ENCODE assay signal across 11 cellular contexts in genomic region chr4:164876680-164877324, GRCh38. TPM values are rescaled to one million over a fixed set of nuclear protein-coding genes. Genes with fewer than 3 reads are reported as not detected.
DNase-seq lines count a peak whose midpoint lies in the region; ATAC-seq and TF ChIP-seq lines count a peak whose summit lies in the region.
"Had no signal": no experiment of that assay in that cellular context is flagged by ENCODE, and none has a peak within 500 bp of the region (broad histone marks: within the 10 kb centered on the region; RNA-seq: fewer than 3 reads in every experiment).

APELA (plus strand) TSS chr4:164877178; CDS start chr4:164877332, 154 bp downstream.

- TF ChIP-seq EP300 in stomach (IDR thresholded peaks at IDR 0.05): no peak

- H3K4me1 ChIP-seq in ES-I3 (ENCODE audit: insufficient read depth, low read length): peaks cover 25% of the 10 kb centered on the region
- H3K4me1 ChIP-seq in stomach: peaks cover 0 to 6% (median 1%) of the 10 kb centered on the region in 4 donors

- H3K27me3 ChIP-seq in stomach: no peaks in the 10 kb centered on the region

- peak within 1 kb of the TSS; percentile 84 for H3K9ac ChIP-seq in ES-I3 (ENCODE audit: low read depth, low read length)

- WGBS in stomach, 5 donors: 15 to 23% (median 19%) methylated on average over 7 of the region's 7 CpGs

- H3K36me3 ChIP-seq in ES-I3 (ENCODE audit: insufficient read depth, low read length) (peaks cover 5% of the 10 kb centered on the region), stomach (no peaks in the 10 kb centered on the region)

- TF ChIP-seq CTCF in stomach (IDR thresholded peaks at IDR 0.05): no peak

- H3K4me3 ChIP-seq in stomach: no peak within 1 kb of the TSS

- no peak for TF ChIP-seq POLR2A in stomach (IDR thresholded peaks at IDR 0.05)

- intact Hi-C loops in stomach (cut with DNase I; ENCODE audit: low total_unique reads): no loop called here

- H3K9me3 ChIP-seq in ES-I3 (ENCODE audit: control insufficient read depth, insufficient read depth, low read length) (no peaks in the 10 kb centered on the region), stomach (no peaks in the 10 kb centered on the region)

- ATAC-seq in GM21367 (IDR thresholded peaks at IDR 0.05; ENCODE audit: unreplicated experiment): peak; percentile 99
- ATAC-seq in HG03280 (IDR thresholded peaks at IDR 0.05; ENCODE audit: unreplicated experiment): peak; percentile 90

- H3K27ac ChIP-seq in stomach: no peak within 1 kb of the TSS

- DNase-seq in fibroblast of gingiva (ENCODE audit: low read depth) (peak; percentile 2), cerebellum (ENCODE audit: low spot score) (no peak), NCI-H1048 (lab: John Stamatoyannopoulos, UW) (no peak), stomach (no peak)
- no peak for DNase-seq in activated CD4-positive, alpha-beta T cell treated with anti-CD3 and anti-CD28 coated beads, Interleukin-2, amount 50 U/mL, for 4 hours
- DNase-seq: DND-41 had no signal

RNA-seq across cellular contexts. Expression of gene APELA, which starts in this region (rescaled TPM):
- total RNA-seq in cerebellum: 0.09 TPM
- under 1 TPM in 1 of 5 donors, not detected in 4; 0.18 TPM for total RNA-seq in stomach
- polyA plus RNA-seq in stomach: under 1 TPM in 1 of 3 donors, not detected in 2; 0.13 TPM
- total RNA-seq: bronchial epithelial cell, pulmonary artery endothelial cell had no signal
